8 cellular contexts compared by ENCODE assay signal in the genomic region with DNA sequence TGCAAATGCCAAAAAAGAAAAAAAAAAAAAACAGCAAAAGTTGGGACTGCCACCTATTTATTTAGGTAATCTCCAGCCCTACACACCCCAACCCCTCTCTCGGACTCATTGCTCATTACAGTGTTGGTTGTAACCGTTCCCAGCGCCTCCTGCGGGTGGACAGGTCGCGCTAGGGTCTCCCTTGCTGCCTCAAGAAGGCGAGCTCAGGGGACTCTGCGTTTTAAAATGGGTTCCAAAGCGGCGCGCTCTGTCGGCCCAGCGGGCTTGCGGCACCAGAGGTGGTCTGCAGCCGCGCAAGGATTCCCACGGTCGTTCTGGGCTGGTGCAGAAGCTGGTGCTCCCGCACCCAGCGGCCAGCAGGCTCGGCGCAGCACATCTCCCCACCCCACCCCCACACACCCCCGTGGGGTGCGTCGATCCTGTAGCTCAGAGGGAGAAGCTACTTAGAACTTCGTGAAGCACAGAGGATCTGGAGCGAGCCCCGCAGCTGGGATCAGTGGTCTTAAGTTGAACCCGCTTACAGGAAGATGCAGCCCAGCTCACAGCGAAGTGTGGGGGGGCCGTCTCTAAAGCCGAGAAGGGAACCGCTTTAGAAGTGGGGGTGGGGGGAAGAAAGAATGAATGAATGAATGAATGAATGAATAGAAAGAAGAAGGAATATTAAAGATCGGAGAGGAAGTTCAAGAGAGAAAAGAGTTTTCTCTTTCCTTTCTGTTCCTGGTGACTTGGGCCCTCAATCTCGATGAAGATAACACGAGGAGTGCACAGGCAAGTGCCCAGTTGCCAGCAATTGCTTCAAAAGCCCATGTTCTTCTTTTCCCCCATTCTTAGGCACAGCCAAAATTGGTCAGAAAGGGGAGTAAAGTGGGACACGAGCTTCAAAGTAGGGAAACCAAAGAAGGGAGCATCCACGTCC. TPM values are rescaled to one million over a fixed set of nuclear protein-coding genes. Genes with fewer than 3 reads are reported as not detected.
DNase-seq lines count a peak whose midpoint lies in the region; ATAC-seq, FAIRE-seq and TF ChIP-seq lines count a peak whose summit lies in the region.

No MANE protein-coding gene starts in this region.

- peak overlapping the region; percentile 39 for H3K27ac ChIP-seq in AG04450 (ENCODE audit: low read depth, low read length)
- peak overlapping the region; percentile 100 for H3K27ac ChIP-seq in keratinocyte (ENCODE audit: control insufficient read depth, insufficient read depth, low read length)

- peaks cover 95% of the 10 kb centered on the region for H3K79me2 ChIP-seq in keratinocyte (ENCODE audit: control insufficient read depth, insufficient read depth, low read length)

- peaks cover 93% of the 10 kb centered on the region for H3K27me3 ChIP-seq in AG04450 (ENCODE audit: control insufficient read depth, insufficient read depth, low read length)
- no peaks in the 10 kb centered on the region for H3K27me3 ChIP-seq in keratinocyte (ENCODE audit: control insufficient read depth, extremely low read depth, insufficient read depth, low read length)

- no peak overlapping the region for H2AFZ ChIP-seq in keratinocyte (ENCODE audit: control insufficient read depth, low read length)

- no peak for FAIRE-seq in keratinocyte (lab: Jason Lieb, UNC)

- H4K20me1 ChIP-seq in keratinocyte (ENCODE audit: control insufficient read depth, extremely low read depth, insufficient read depth, low read length): peaks cover 24% of the 10 kb centered on the region

- dilution Hi-C loops in keratinocyte (cut with MboI; ENCODE audit: extremely low pct_ligation_motif_present, low sequenced_read_pairs): no loop called here

- H3K4me3 ChIP-seq in AG04450 (ENCODE audit: low read depth, low read length) (peak overlapping the region; percentile 63), GM12864 (ENCODE audit: low read depth, low read length) (peak overlapping the region; percentile 62), keratinocyte (ENCODE audit: control insufficient read depth in 2 of 3, extremely low read depth in 1 of 3, insufficient read depth in 2 of 3, low read depth in 1 of 3, low read length in 3 of 3) (peak overlapping the region; percentile 65 to 99 (median 88))

- H3K4me3 Mint-ChIP-seq in activated CD8-positive, alpha-beta T cell treated with anti-CD3 and anti-CD28 coated beads, Interleukin-2, amount 10 ng/mL, durations not matched to agents 7 days and 5 days: peak overlapping the region; percentile 73

- H3K9ac ChIP-seq in keratinocyte (ENCODE audit: control insufficient read depth, extremely low read depth, insufficient read depth, low read length): peak overlapping the region; percentile 100

- no peaks in the 10 kb centered on the region for H3K9me1 ChIP-seq in keratinocyte (ENCODE audit: control insufficient read depth, extremely low read depth, insufficient read depth, low read length)

- H3K36me3 ChIP-seq in keratinocyte (ENCODE audit: control insufficient read depth in 2 of 2, extremely low read depth in 1 of 2, insufficient read depth in 2 of 2, low read length in 2 of 2): peaks cover 3 to 39% of the 10 kb centered on the region in 2 experiments

- no peak for ATAC-seq in activated CD8-positive, alpha-beta T cell treated with anti-CD3 and anti-CD28 coated beads, Interleukin-2, amount 10 ng/mL, durations not matched to agents 7 days and 5 days
- ATAC-seq in GM18861 (IDR thresholded peaks at IDR 0.05; ENCODE audit: unreplicated experiment): no peak
- ATAC-seq in GM21576 (IDR thresholded peaks at IDR 0.05; ENCODE audit: unreplicated experiment): no peak

- TF ChIP-seq CTCF in AG04450 (IDR thresholded peaks at IDR 0.05; ENCODE audit: low read depth, low read length) (no peak), GM12864 (IDR thresholded peaks at IDR 0.05; ENCODE audit: low read depth, low read length, missing control alignments) (no peak), keratinocyte (optimal IDR thresholded peaks at IDR 0.05 in 1 of 3, IDR thresholded peaks at IDR 0.05 in 1 of 3, conservative IDR thresholded peaks at IDR 0.05 in 1 of 3; ENCODE audit: extremely low read depth in 1 of 3, insufficient read depth in 2 of 3, low read length in 3 of 3) (peak in 2 of 3 experiments; percentile 34 to 36)

- peaks cover 13% of the 10 kb centered on the region for H3K4me1 ChIP-seq in keratinocyte (ENCODE audit: control insufficient read depth, extremely low read depth, insufficient read depth, low read length)

- DNase-seq in AG04450 (ENCODE audit: low read depth, low spot score) (no peak), GM12864 (ENCODE audit: low read depth) (no peak), keratinocyte (ENCODE audit: low read depth, low spot score) (no peak), NOMO-1 treated with dmso at 0.1 percent for 144 hours (lab: John Stamatoyannopoulos, UW; ENCODE audit: unreplicated experiment) (no peak)
- DNase-seq in activated CD8-positive, alpha-beta T cell treated with anti-CD3 and anti-CD28 coated beads, Interleukin-2, amount 10 ng/mL, durations not matched to agents 7 days and 5 days: no peak
- DNase-seq in stimulated activated CD4-positive, alpha-beta T cell treated with anti-CD3 and anti-CD28 coated beads, Interleukin-4, amount 100 ng/mL, for 24 hours: no peak

- H3K27me3 Mint-ChIP-seq in activated CD8-positive, alpha-beta T cell treated with anti-CD3 and anti-CD28 coated beads, Interleukin-2, amount 10 ng/mL, durations not matched to agents 7 days and 5 days (ENCODE audit: low read depth): peaks cover 90% of the 10 kb centered on the region

- peaks cover 49% of the 10 kb centered on the region for H3K36me3 Mint-ChIP-seq in activated CD8-positive, alpha-beta T cell treated with anti-CD3 and anti-CD28 coated beads, Interleukin-2, amount 10 ng/mL, durations not matched to agents 7 days and 5 days (ENCODE audit: low read depth)

- H3K4me2 ChIP-seq in keratinocyte (ENCODE audit: control insufficient read depth, extremely low read depth, insufficient read depth, low read depth, low read length): peak overlapping the region; percentile 62

- CTCF ChIA-PET in AG04450 (lab: Charles Lee): interaction anchor here (0.6 to 2.7 kb wide), 11 partner anchors 8 to 1431 kb away, joined by 3 to 10 read pairs (median 4); no protein-coding TSS in a partner anchor
- CTCF ChIA-PET in activated CD8-positive, alpha-beta T cell treated with anti-CD3 and anti-CD28 coated beads, Interleukin-2, amount 10 ng/mL, durations not matched to agents 7 days and 5 days (lab: Charles Lee): interaction anchor here (1.0 to 1.9 kb wide), 5 partner anchors 9 to 32 kb away, joined by 3 to 7 read pairs (median 3); no protein-coding TSS in a partner anchor

- H3K27ac Mint-ChIP-seq in activated CD8-positive, alpha-beta T cell treated with anti-CD3 and anti-CD28 coated beads, Interleukin-2, amount 10 ng/mL, durations not matched to agents 7 days and 5 days: peak overlapping the region; percentile 70

- peaks cover 8% of the 10 kb centered on the region for H3K9me3 Mint-ChIP-seq in activated CD8-positive, alpha-beta T cell treated with anti-CD3 and anti-CD28 coated beads, Interleukin-2, amount 10 ng/mL, durations not matched to agents 7 days and 5 days (ENCODE audit: insufficient read depth)

- POLR2A ChIA-PET in AG04450 (lab: Yijun Ruan, JAX): interaction anchor here (0.6 to 1.5 kb wide), 2 partner anchors 12 to 34 kb away, joined by 4 to 6 read pairs; no protein-coding TSS in a partner anchor
- POLR2A ChIA-PET in activated CD8-positive, alpha-beta T cell treated with anti-CD3 and anti-CD28 coated beads, Interleukin-2, amount 10 ng/mL, durations not matched to agents 7 days and 5 days (lab: Charles Lee): interaction anchor here (0.7 to 1.6 kb wide), 2 partner anchors 10 to 29 kb away, joined by 3 to 4 read pairs; no protein-coding TSS in a partner anchor

- H3K4me1 Mint-ChIP-seq in activated CD8-positive, alpha-beta T cell treated with anti-CD3 and anti-CD28 coated beads, Interleukin-2, amount 10 ng/mL, durations not matched to agents 7 days and 5 days (ENCODE audit: low read depth): peaks cover 41% of the 10 kb centered on the region

- H3K9me3 ChIP-seq in AG04450 (ENCODE audit: control insufficient read depth, insufficient read depth, low read length): peaks cover 26% of the 10 kb centered on the region
- H3K9me3 ChIP-seq in keratinocyte (ENCODE audit: control insufficient read depth, low read depth, low read length): no peaks in the 10 kb centered on the region

RNA-seq across cellular contexts. Expression of a gene that starts 0.8 kb away (rescaled TPM):
- polyA plus RNA-seq in AG04450 (2011; rRNA removed) (2.3 TPM in 2 replicates), keratinocyte (25.5 to 30.2 TPM (median 27.7 TPM) in 3 replicates)
- polyA minus RNA-seq in AG04450 (2011; rRNA and poly(A)+ RNA removed): 1.7 and 1.9 TPM in 2 replicates
- not detected for total RNA-seq in activated CD8-positive, alpha-beta T cell treated with anti-CD3 and anti-CD28 coated beads, Interleukin-2, amount 10 ng/mL, durations not matched to agents 7 days and 5 days
- 88.1 TPM for polyA plus RNA-seq in keratinocyte (2011; ENCODE audit: low read depth)
- polyA plus RNA-seq in keratinocyte (2011; cell fraction: cytosol; rRNA removed): 28.5 and 39.0 TPM in 2 replicates
- polyA plus RNA-seq in keratinocyte (2011; cell fraction: nucleus; rRNA removed): 104 and 128 TPM in 2 replicates
- polyA plus RNA-seq in keratinocyte (2012; ENCODE audit: low replicate concordance): 64.1 and 117 TPM in 2 replicates
- polyA minus RNA-seq in keratinocyte: 26.9 to 42.3 TPM (median 32.3 TPM) in 3 replicates
- polyA minus RNA-seq in keratinocyte (2011; cell fraction: cytosol; rRNA and poly(A)+ RNA removed): 55.2 TPM
- 65.1 and 87.0 TPM in 2 replicates for polyA minus RNA-seq in keratinocyte (2011; cell fraction: nucleus; rRNA and poly(A)+ RNA removed)

Comparison
In these comparisons a context has a peak if more than half of its experiments do, and no peak if none do; other contexts are left out.
1. CTCF ChIP-seq: peak in keratinocyte (2 of 3); none in AG04450 (single experiment) and GM12864 (single experiment).
2. Peak in every context shown above with its lines, with median percentiles within 50 percentile points of each other: H3K4me3 ChIP-seq.